In genomic region chrX:7085879-7086278, GRCh38 we compare ENCODE assay signal across 1 cellular context.
TF ChIP-seq lines count a peak whose summit lies in the region.

No MANE protein-coding gene starts in this region.

TF ChIP-seq in GM23338, 12 proteins besides CTCF, POLR2A, EP300 and RAD21 (continued from another document):
- TF ChIP-seq ZNF462 (CRISPR knock-in tag; IDR thresholded peaks at IDR 0.05): no peak
- TF ChIP-seq CREB1 (CRISPR knock-in tag; IDR thresholded peaks at IDR 0.05; ENCODE audit: low read depth): no peak
